In genomic region chr4:168725935-168726334, GRCh38 we compare ENCODE assay signal across 21 cellular contexts.
"Had no signal": no experiment of that assay in that cellular context is flagged by ENCODE, and none has a peak within 500 bp of the region (broad histone marks: within the 10 kb centered on the region; RNA-seq: fewer than 3 reads in every experiment).

No MANE protein-coding gene starts in this region.

- H3K36me3 Mint-ChIP-seq: activated naive CD8-positive, alpha-beta T cell; memory B cell had no signal

- DNase-seq: activated CD4-positive, alpha-beta T cell treated with anti-CD3 and anti-CD28 coated beads, Interleukin-2, amount 50 U/mL, for 1 hour; activated CD4-positive, CD25-positive, alpha-beta regulatory T cell treated with anti-CD3 and anti-CD28 coated beads, Interleukin-2, amount 50 U/mL, for 72 hours; activated T-cell treated with anti-CD3 and anti-CD28 coated beads, Interleukin-2, amount 50 U/mL, for 24 hours; central memory CD4-positive, alpha-beta T cell; dorsolateral prefrontal cortex; effector memory CD8-positive, alpha-beta T cell; gastrocnemius medialis; heart left ventricle; islet precursor cell; left colon; nucleus accumbens; stimulated activated CD4-positive, alpha-beta T cell treated with anti-CD3 and anti-CD28 coated beads, Interleukin-12 subunit alpha, Interleukin-12 subunit beta, amount 100 ng/mL, for 4 hours; stimulated activated CD4-positive, alpha-beta T cell treated with anti-CD3 and anti-CD28 coated beads, Interleukin-4, amount 100 ng/mL, for 4 hours; substantia nigra; thyroid gland; WERI-Rb-1 had no signal

- H3K4me3 Mint-ChIP-seq: activated naive CD8-positive, alpha-beta T cell; activated T-cell treated with anti-CD3 and anti-CD28 coated beads, Interleukin-2, amount 50 U/mL, for 24 hours; activated T-helper 17 cell treated with anti-CD3 and anti-CD28 coated beads, Interleukin-2, amount 50 U/mL, for 72 hours; effector memory CD8-positive, alpha-beta T cell; memory B cell; stimulated activated naive CD8-positive, alpha-beta T cell treated with anti-CD3 and anti-CD28 coated beads, Interleukin-15, Interleukin-2, amounts not matched to agents 100 ng/mL and 50 ng/mL, for 24 hours had no signal

- H3K27ac Mint-ChIP-seq: activated naive CD8-positive, alpha-beta T cell; activated T-cell treated with anti-CD3 and anti-CD28 coated beads, Interleukin-2, amount 50 U/mL, for 24 hours; activated T-helper 17 cell treated with anti-CD3 and anti-CD28 coated beads, Interleukin-2, amount 50 U/mL, for 72 hours; effector memory CD8-positive, alpha-beta T cell; memory B cell; progenitor cell of endocrine pancreas; stimulated activated naive CD8-positive, alpha-beta T cell treated with anti-CD3 and anti-CD28 coated beads, Interleukin-15, Interleukin-2, amounts not matched to agents 100 ng/mL and 50 ng/mL, for 24 hours had no signal

- ATAC-seq: effector memory CD8-positive, alpha-beta T cell; gastrocnemius medialis; heart left ventricle; left colon had no signal
